25 cellular contexts compared by ENCODE assay signal in the genomic region with DNA sequence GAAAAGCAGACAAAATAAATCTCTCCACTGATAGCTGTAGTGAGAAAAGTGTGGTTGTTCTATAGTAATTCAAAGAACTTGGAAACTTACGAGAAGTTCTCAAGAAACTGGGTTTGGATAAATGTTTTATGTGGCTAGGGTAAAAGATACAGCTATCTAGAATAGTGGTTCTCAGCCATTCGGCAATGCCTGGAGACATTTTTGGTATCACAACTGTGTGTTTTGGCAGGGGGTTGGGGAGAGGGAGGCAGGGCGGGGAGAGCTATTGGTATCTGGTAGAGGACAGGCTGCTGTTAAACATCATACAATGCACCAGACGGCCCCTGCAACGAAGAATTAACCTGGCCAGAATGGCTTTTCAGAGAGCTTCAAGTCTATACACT. TPM values are rescaled to one million over a fixed set of nuclear protein-coding genes. Genes with fewer than 3 reads are reported as not detected.
"Had no signal": no experiment of that assay in that cellular context is flagged by ENCODE, and none has a peak within 500 bp of the region (broad histone marks: within the 10 kb centered on the region; RNA-seq: fewer than 3 reads in every experiment).

No MANE protein-coding gene starts in this region.

- H3K36me3 Mint-ChIP-seq: natural killer cell; stimulated activated effector memory CD8-positive, alpha-beta T cell treated with anti-CD3 and anti-CD28 coated beads, Interleukin-12 subunit alpha, Interleukin-12 subunit beta, amount 100 ng/mL, for 72 hours had no signal

- FAIRE-seq: kidney had no signal

- H3K4me3 ChIP-seq: coronary artery, left lung, lung, ovary, right lobe of liver, skin epidermis, testis, upper lobe of left lung had no signal

- H3K27ac Mint-ChIP-seq: activated naive CD8-positive, alpha-beta T cell treated with anti-CD3 and anti-CD28 coated beads for 36 hours; endodermal cell; natural killer cell; stimulated activated effector memory CD8-positive, alpha-beta T cell treated with anti-CD3 and anti-CD28 coated beads, Interleukin-12 subunit alpha, Interleukin-12 subunit beta, amount 100 ng/mL, for 72 hours; stimulated activated naive CD8-positive, alpha-beta T cell treated with anti-CD3 and anti-CD28 coated beads, Interleukin-15, amount 100 ng/mL, for 72 hours had no signal

- H3K27me3 Mint-ChIP-seq: activated naive CD8-positive, alpha-beta T cell treated with anti-CD3 and anti-CD28 coated beads for 36 hours; stimulated activated naive CD8-positive, alpha-beta T cell treated with anti-CD3 and anti-CD28 coated beads, Interleukin-15, amount 100 ng/mL, for 72 hours had no signal

- H3K4me1 Mint-ChIP-seq: activated naive CD8-positive, alpha-beta T cell treated with anti-CD3 and anti-CD28 coated beads for 36 hours; natural killer cell; stimulated activated effector memory CD8-positive, alpha-beta T cell treated with anti-CD3 and anti-CD28 coated beads, Interleukin-12 subunit alpha, Interleukin-12 subunit beta, amount 100 ng/mL, for 72 hours had no signal

- H3K4me1 ChIP-seq: right lobe of liver had no signal

- H3K27me3 ChIP-seq: left lung, neutrophil, ovary, right lobe of liver, testis, upper lobe of left lung had no signal

- H3K4me3 Mint-ChIP-seq: activated naive CD8-positive, alpha-beta T cell treated with anti-CD3 and anti-CD28 coated beads for 36 hours; activated T-cell treated with anti-CD3 and anti-CD28 coated beads, Interleukin-2, amount 50 U/mL, for 4 hours; endodermal cell; natural killer cell; stimulated activated effector memory CD8-positive, alpha-beta T cell treated with anti-CD3 and anti-CD28 coated beads, Interleukin-12 subunit alpha, Interleukin-12 subunit beta, amount 100 ng/mL, for 72 hours; stimulated activated naive CD8-positive, alpha-beta T cell treated with anti-CD3 and anti-CD28 coated beads, Interleukin-15, amount 100 ng/mL, for 72 hours had no signal

- H3K36me3 ChIP-seq: neutrophil, ovary, right lobe of liver had no signal

- DNase-seq: activated CD4-positive, alpha-beta T cell treated with anti-CD3 and anti-CD28 coated beads, Interleukin-2, amount 50 U/mL, for 4 hours; activated CD8-positive, alpha-beta memory T cell treated with anti-CD3 and anti-CD28 coated beads for 24 hours; activated CD8-positive, alpha-beta memory T cell treated with anti-CD3 and anti-CD28 coated beads, Interleukin-2, amount 50 U/mL, for 4 hours; activated naive CD4-positive, alpha-beta T cell treated with Interleukin-2 at 50 U/mL for 16 hours; activated naive CD8-positive, alpha-beta T cell treated with anti-CD3 and anti-CD28 coated beads for 36 hours; activated T-cell treated with anti-CD3 and anti-CD28 coated beads, Interleukin-2, amount 50 U/mL, for 4 hours; cerebellar nuclear complex; endodermal cell; foreskin fibroblast; kidney; left lung; natural killer cell; ovary; right lobe of liver; stimulated activated CD4-positive, alpha-beta T cell treated with anti-CD3 and anti-CD28 coated beads, Interleukin-2, amount 100 ng/mL, for 24 hours; stimulated activated naive CD8-positive, alpha-beta T cell treated with anti-CD3 and anti-CD28 coated beads, Interleukin-15, amount 100 ng/mL, for 72 hours; testis; upper lobe of left lung; WERI-Rb-1 had no signal

- H3K9me3 Mint-ChIP-seq: natural killer cell; stimulated activated effector memory CD8-positive, alpha-beta T cell treated with anti-CD3 and anti-CD28 coated beads, Interleukin-12 subunit alpha, Interleukin-12 subunit beta, amount 100 ng/mL, for 72 hours had no signal

- H3K27ac ChIP-seq: coronary artery, left lung, neutrophil, ovary, right lobe of liver, testis, upper lobe of left lung, WERI-Rb-1 had no signal

- H3K9me3 ChIP-seq: left lung, neutrophil, ovary, right lobe of liver, testis, upper lobe of left lung had no signal

RNA-seq across cellular contexts. Expression of a gene that starts 50.8 kb away (rescaled TPM):
- total RNA-seq: mesenteric fat pad had no signal
